Comparison of ENCODE assay signal across 1 cellular context in the genomic region with DNA sequence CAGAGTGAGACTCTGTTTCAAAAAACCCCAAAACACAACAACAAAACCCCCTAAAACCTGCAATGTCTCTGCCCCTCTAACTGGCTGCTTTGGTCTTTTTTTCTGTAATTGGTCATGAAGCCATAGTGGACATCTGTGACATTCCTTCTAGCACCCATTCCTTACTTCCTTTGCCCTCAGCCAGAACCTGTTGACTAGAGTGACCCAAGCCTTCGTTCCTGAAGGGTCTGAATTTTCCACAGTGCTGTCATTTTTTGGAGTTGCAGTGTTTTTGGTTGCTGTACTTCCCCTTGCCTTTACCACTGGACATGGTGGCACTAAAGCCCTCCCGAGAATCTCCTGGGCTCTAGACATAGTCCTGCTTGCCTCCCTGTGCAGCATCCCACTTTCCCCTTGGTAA.
TF ChIP-seq lines count a peak whose summit lies in the region.

No MANE protein-coding gene starts in this region.

TF ChIP-seq in HEK293, 187 proteins besides CTCF, POLR2A, EP300 and RAD21 (continued from another document):
- TF ChIP-seq, protein P1, sequence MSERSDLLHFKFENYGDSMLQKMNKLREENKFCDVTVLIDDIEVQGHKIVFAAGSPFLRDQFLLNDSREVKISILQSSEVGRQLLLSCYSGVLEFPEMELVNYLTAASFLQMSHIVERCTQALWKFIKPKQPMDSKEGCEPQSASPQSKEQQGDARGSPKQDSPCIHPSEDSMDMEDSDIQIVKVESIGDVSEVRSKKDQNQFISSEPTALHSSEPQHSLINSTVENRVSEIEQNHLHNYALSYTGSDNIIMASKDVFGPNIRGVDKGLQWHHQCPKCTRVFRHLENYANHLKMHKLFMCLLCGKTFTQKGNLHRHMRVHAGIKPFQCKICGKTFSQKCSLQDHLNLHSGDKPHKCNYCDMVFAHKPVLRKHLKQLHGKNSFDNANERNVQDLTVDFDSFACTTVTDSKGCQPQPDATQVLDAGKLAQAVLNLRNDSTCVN (tag by site-specific recombination; optimal IDR thresholded peaks at IDR 0.05) = no peak
- TF ChIP-seq ZNF521 (tag by site-specific recombination; IDR thresholded peaks at IDR 0.05) = no peak
- no peak for TF ChIP-seq ZNF324 (tag by site-specific recombination; IDR thresholded peaks at IDR 0.05)
- no peak for TF ChIP-seq ZSCAN23 (tag by site-specific recombination; IDR thresholded peaks at IDR 0.05)
- TF ChIP-seq ZNF132 (tag by site-specific recombination; IDR thresholded peaks at IDR 0.05; ENCODE audit: borderline replicate concordance) = no peak
- no peak for TF ChIP-seq ZNF114 (tag by site-specific recombination; IDR thresholded peaks at IDR 0.05)
- TF ChIP-seq ZNF791 (tag by site-specific recombination; IDR thresholded peaks at IDR 0.05) = no peak
- TF ChIP-seq ZNF549 (tag by site-specific recombination; IDR thresholded peaks at IDR 0.05) = no peak
- TF ChIP-seq ZNF350 (tag by site-specific recombination; IDR thresholded peaks at IDR 0.05) = no peak
- TF ChIP-seq ZNF19 (tag by site-specific recombination; IDR thresholded peaks at IDR 0.05; ENCODE audit: low read depth) = no peak
- TF ChIP-seq, protein P2, sequence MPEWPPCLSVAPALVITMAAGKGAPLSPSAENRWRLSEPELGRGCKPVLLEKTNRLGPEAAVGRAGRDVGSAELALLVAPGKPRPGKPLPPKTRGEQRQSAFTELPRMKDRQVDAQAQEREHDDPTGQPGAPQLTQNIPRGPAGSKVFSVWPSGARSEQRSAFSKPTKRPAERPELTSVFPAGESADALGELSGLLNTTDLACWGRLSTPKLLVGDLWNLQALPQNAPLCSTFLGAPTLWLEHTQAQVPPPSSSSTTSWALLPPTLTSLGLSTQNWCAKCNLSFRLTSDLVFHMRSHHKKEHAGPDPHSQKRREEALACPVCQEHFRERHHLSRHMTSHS (tag by site-specific recombination; IDR thresholded peaks at IDR 0.05) = no peak
- no peak for TF ChIP-seq ZNF112 (tag by site-specific recombination; IDR thresholded peaks at IDR 0.05)
- no peak for TF ChIP-seq ZNF138 (tag by site-specific recombination; IDR thresholded peaks at IDR 0.05; ENCODE audit: borderline replicate concordance)
- TF ChIP-seq, protein P3, sequence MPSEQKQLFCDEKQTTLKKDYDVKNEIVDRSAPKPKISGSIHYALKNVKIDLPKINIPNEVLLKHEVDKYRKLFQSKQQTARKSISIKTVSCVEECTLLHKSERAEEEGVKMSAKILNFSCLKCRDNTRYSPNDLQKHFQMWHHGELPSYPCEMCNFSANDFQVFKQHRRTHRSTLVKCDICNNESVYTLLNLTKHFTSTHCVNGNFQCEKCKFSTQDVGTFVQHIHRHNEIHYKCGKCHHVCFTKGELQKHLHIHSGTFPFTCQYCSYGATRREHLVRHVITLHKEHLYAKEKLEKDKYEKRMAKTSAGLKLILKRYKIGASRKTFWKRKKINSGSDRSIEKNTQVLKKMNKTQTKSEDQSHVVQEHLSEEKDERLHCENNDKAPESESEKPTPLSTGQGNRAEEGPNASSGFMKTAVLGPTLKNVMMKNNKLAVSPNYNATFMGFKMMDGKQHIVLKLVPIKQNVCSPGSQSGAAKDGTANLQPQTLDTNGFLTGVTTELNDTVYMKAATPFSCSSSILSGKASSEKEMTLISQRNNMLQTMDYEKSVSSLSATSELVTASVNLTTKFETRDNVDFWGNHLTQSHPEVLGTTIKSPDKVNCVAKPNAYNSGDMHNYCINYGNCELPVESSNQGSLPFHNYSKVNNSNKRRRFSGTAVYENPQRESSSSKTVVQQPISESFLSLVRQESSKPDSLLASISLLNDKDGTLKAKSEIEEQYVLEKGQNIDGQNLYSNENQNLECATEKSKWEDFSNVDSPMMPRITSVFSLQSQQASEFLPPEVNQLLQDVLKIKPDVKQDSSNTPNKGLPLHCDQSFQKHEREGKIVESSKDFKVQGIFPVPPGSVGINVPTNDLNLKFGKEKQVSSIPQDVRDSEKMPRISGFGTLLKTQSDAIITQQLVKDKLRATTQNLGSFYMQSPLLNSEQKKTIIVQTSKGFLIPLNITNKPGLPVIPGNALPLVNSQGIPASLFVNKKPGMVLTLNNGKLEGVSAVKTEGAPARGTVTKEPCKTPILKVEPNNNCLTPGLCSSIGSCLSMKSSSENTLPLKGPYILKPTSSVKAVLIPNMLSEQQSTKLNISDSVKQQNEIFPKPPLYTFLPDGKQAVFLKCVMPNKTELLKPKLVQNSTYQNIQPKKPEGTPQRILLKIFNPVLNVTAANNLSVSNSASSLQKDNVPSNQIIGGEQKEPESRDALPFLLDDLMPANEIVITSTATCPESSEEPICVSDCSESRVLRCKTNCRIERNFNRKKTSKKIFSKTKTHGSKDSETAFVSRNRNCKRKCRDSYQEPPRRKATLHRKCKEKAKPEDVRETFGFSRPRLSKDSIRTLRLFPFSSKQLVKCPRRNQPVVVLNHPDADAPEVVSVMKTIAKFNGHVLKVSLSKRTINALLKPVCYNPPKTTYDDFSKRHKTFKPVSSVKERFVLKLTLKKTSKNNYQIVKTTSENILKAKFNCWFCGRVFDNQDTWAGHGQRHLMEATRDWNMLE (tag by site-specific recombination; conservative IDR thresholded peaks at IDR 0.05; ENCODE audit: low read depth) = no peak
- TF ChIP-seq SCRT2 (tag by site-specific recombination; IDR thresholded peaks at IDR 0.05) = peak; percentile 83
- TF ChIP-seq ZFP37 (tag by site-specific recombination; IDR thresholded peaks at IDR 0.05) = no peak
- TF ChIP-seq SCRT1 (tag by site-specific recombination; IDR thresholded peaks at IDR 0.05; ENCODE audit: borderline replicate concordance) = peak; percentile 70
